In the genomic region with DNA sequence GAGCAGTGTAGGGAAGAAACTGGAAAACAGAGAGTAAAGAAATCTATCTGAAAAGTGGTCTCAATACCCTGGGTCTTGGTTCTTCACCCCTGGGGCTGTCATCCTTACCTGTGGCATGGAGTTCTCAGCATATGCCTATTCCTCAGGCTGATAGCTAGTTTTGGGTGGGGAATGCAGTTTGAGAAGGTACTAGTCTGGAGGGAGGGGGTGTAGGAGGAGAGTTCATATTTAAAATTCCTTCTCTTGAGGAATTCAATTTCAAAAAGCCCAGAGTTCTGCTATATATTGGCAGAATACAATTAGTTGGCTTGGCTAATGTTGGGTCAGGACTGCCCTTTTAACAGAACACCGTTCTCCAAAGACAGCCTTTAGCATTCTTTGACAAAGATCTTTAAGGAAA, we compare ENCODE assay signal across 35 cellular contexts.
"Had no signal": no experiment of that assay in that cellular context is flagged by ENCODE, and none has a peak within 500 bp of the region (broad histone marks: within the 10 kb centered on the region; RNA-seq: fewer than 3 reads in every experiment).

No MANE protein-coding gene starts in this region.

- H3K27ac Mint-ChIP-seq: activated B cell treated with CpG ODN at 0.5 μM for 24 hours; activated CD4-positive, alpha-beta memory T cell treated with anti-CD3 and anti-CD28 coated beads for 36 hours; activated naive CD4-positive, alpha-beta T cell treated with anti-CD3 and anti-CD28 coated beads for 36 hours; activated naive CD4-positive, alpha-beta T cell treated with anti-CD3 and anti-CD28 coated beads, Interleukin-2, amount 50 U/mL, for 72 hours; activated T-helper 1 cell treated with anti-CD3 and anti-CD28 coated beads, Interleukin-12 subunit alpha, Interleukin-12 subunit beta, Interleukin-2, Interleukin-4 antibody, amounts not matched to agents 30 ng/mL and 10 ng/mL and 1 ng/mL, durations not matched to agents 14 hours and 24 hours and 36 hours had no signal

- H3K4me1 Mint-ChIP-seq: activated B cell treated with CpG ODN at 0.5 μM for 24 hours, brain had no signal

- H3K4me3 ChIP-seq: adrenal gland, MG63, PC-9 had no signal

- H3K4me3 Mint-ChIP-seq: activated B cell treated with CpG ODN at 0.5 μM for 24 hours; activated CD4-positive, alpha-beta memory T cell treated with anti-CD3 and anti-CD28 coated beads for 36 hours; activated naive CD4-positive, alpha-beta T cell treated with anti-CD3 and anti-CD28 coated beads for 36 hours; activated T-cell treated with anti-CD3 and anti-CD28 coated beads, Interleukin-2, amount 50 U/mL, for 4 hours; activated T-helper 1 cell treated with anti-CD3 and anti-CD28 coated beads, Interleukin-12 subunit alpha, Interleukin-12 subunit beta, Interleukin-2, Interleukin-4 antibody, amounts not matched to agents 30 ng/mL and 10 ng/mL and 1 ng/mL, durations not matched to agents 14 hours and 24 hours and 36 hours; brain had no signal

- H3K36me3 Mint-ChIP-seq: activated CD4-positive, alpha-beta memory T cell treated with anti-CD3 and anti-CD28 coated beads for 36 hours; activated naive CD4-positive, alpha-beta T cell treated with anti-CD3 and anti-CD28 coated beads, Interleukin-2, amount 50 U/mL, for 72 hours; brain had no signal

- H3K9me3 Mint-ChIP-seq: activated B cell treated with CpG ODN at 0.5 μM for 24 hours; activated CD4-positive, alpha-beta memory T cell treated with anti-CD3 and anti-CD28 coated beads for 36 hours; activated naive CD4-positive, alpha-beta T cell treated with anti-CD3 and anti-CD28 coated beads, Interleukin-2, amount 50 U/mL, for 72 hours; activated T-cell treated with anti-CD3 and anti-CD28 coated beads, Interleukin-2, amount 50 U/mL, for 4 hours; activated T-helper 1 cell treated with anti-CD3 and anti-CD28 coated beads, Interleukin-12 subunit alpha, Interleukin-12 subunit beta, Interleukin-2, Interleukin-4 antibody, amounts not matched to agents 30 ng/mL and 10 ng/mL and 1 ng/mL, durations not matched to agents 14 hours and 24 hours and 36 hours had no signal

- ATAC-seq: activated naive CD4-positive, alpha-beta T cell treated with anti-CD3 and anti-CD28 coated beads, Interleukin-2, amount 50 U/mL, for 72 hours; activated T-cell treated with anti-CD3 and anti-CD28 coated beads, Interleukin-2, amount 50 U/mL, for 4 hours; Right ventricle myocardium inferior had no signal

- H3K27me3 Mint-ChIP-seq: activated B cell treated with CpG ODN at 0.5 μM for 24 hours; activated CD4-positive, alpha-beta memory T cell treated with anti-CD3 and anti-CD28 coated beads for 36 hours; brain had no signal

- H3K4me1 ChIP-seq: adrenal gland had no signal

- H3K36me3 ChIP-seq: adrenal gland, MG63 had no signal

- DNase-seq: activated B cell treated with CpG ODN at 0.5 μM for 24 hours; activated CD4-positive, alpha-beta memory T cell treated with anti-CD3 and anti-CD28 coated beads for 36 hours; activated CD4-positive, alpha-beta T cell treated with anti-CD3 and anti-CD28 coated beads for 4 hours; activated CD4-positive, alpha-beta T cell treated with anti-CD3 and anti-CD28 coated beads, Interleukin-2, amount 50 U/mL, for 1 hour; activated CD4-positive, CD25-positive, alpha-beta regulatory T cell treated with anti-CD3 and anti-CD28 coated beads, Interleukin-2, amount 50 U/mL, for 72 hours; activated CD8-positive, alpha-beta memory T cell treated with anti-CD3 and anti-CD28 coated beads, Interleukin-2, amount 50 U/mL, for 4 hours; activated gamma-delta T cell treated with Interleukin-2 at 50 U/mL for 16 hours; activated naive CD4-positive, alpha-beta T cell treated with anti-CD3 and anti-CD28 coated beads for 36 hours; activated T-cell treated with anti-CD3 and anti-CD28 coated beads for 4 hours; activated T-cell treated with anti-CD3 and anti-CD28 coated beads, Interleukin-2, amount 50 U/mL, for 4 hours; central memory CD4-positive, alpha-beta T cell; NCI-H1048; NCI-H1105 treated with DMSO at 0.1 percent for 48 hours; NCI-H1436; NCI-H1694; NCI-H1930; NCI-H2081 treated with DMSO at 0.1 percent for 48 hours; NCI-H226; NCI-H446 treated with DMSO at 0.1 percent for 48 hours; NCI-H524; SIG-M5; SW 1271; T-helper 1 cell; T-helper 2 cell; T-helper 9 cell had no signal

- H3K27ac ChIP-seq: adrenal gland, PC-9, RWPE1, VCaP had no signal

- H3K4me2 ChIP-seq: PC-9 had no signal

- FAIRE-seq: RCC 7860 had no signal

- H3K27me3 ChIP-seq: adrenal gland, MG63 had no signal

- H3K9me3 ChIP-seq: adrenal gland, MG63 had no signal

- H2AFZ ChIP-seq: PC-9 had no signal
